5 cellular contexts compared by ENCODE assay signal in the genomic region with DNA sequence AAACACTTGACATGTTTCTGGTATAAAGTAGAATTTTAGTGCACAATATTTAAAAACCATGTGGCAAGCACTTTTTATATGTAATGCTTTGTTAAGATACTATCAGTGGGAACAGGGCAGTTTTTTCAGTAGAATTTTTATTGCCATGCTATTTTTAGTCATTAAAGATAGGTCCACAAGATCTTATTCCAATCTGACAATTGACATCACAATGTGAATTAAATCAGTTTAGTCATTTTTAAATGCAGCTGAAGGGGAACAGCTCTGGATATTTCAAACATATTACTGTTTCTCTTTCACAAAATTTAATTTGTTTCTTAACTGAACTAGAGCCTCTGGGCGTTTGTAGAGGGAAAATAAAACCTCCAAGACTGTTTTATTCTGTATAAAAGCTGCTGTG.
"Had no signal": no experiment of that assay in that cellular context is flagged by ENCODE, and none has a peak within 500 bp of the region (broad histone marks: within the 10 kb centered on the region; RNA-seq: fewer than 3 reads in every experiment).

No MANE protein-coding gene starts in this region.

- H3K9me3 Mint-ChIP-seq: GM23338, H9 had no signal

- H3K4me3 ChIP-seq: GM23338, K562 had no signal

- H3K4me3 Mint-ChIP-seq: GM23338, H9 had no signal

- ATAC-seq: GM23338, K562 had no signal

- DNase-seq: H9, HCEC 1CT, IMR-90 had no signal
